In the genomic region with DNA sequence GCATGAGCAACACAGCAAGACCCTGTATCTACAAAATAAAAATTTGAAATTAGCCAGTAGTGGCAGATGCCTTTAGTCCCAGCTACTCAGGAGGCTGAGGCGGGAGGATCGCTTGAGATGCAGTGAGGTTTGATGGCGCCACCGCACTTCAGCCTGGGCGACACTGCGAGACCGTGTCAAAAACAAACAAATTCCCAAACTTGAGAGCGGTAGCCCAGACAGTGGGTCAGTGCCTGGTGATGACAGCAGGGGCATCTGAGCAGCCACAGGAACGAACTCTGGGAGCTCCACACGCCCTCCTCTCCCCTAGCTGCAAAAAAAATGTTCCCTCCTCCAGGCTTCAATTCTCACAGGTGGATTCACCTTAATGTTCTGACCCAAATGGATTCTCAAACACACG, we compare ENCODE assay signal across 19 cellular contexts. TPM values are rescaled to one million over a fixed set of nuclear protein-coding genes. Genes with fewer than 3 reads are reported as not detected.
DNase-seq lines count a peak whose midpoint lies in the region; ATAC-seq and TF ChIP-seq lines count a peak whose summit lies in the region.
"Had no signal": no experiment of that assay in that cellular context is flagged by ENCODE, and none has a peak within 500 bp of the region (broad histone marks: within the 10 kb centered on the region; RNA-seq: fewer than 3 reads in every experiment).

No MANE protein-coding gene starts in this region.

- no peak overlapping the region for H3K4me3 ChIP-seq in GM23338
- H3K4me3 ChIP-seq in ectodermal cell (ENCODE audit: insufficient read depth, low read depth, low read length), result peak overlapping the region; percentile 34
- peak overlapping the region; percentile 39 to 58 (median 54) for H3K4me3 ChIP-seq in right lobe of liver
- peak overlapping the region; percentile 33 to 49 for H3K4me3 ChIP-seq in testis
- H3K4me3 ChIP-seq: GM12878, GM23248, HAP-1, MG63, PC-9 had no signal

- TF ChIP-seq CTCF in GM23338 (conservative IDR thresholded peaks at IDR 0.05; ENCODE audit: low read depth in 2 of 2) (no peak), right lobe of liver (IDR thresholded peaks at IDR 0.05) (no peak), testis (IDR thresholded peaks at IDR 0.05) (no peak)

- no peaks in the 10 kb centered on the region for H4K20me1 ChIP-seq in GM23338 (replicated peaks; ENCODE audit: insufficient read depth)

- H3K27me3 ChIP-seq in GM23338 (ENCODE audit: insufficient read depth) (no peaks in the 10 kb centered on the region), ectodermal cell (ENCODE audit: control insufficient read depth, insufficient read depth, low read length, poor library complexity, severe bottlenecking) (peaks cover 7% of the 10 kb centered on the region), right lobe of liver (no peaks in the 10 kb centered on the region), testis (no peaks in the 10 kb centered on the region)
- H3K27me3 ChIP-seq: MG63 had no signal

- DNase-seq in GM23338 (ENCODE audit: low spot score), result no peak
- DNase-seq in right lobe of liver, result peak; percentile 21 to 37 (median 21)
- DNase-seq in testis, result no peak
- DNase-seq in cerebellar cortex (ENCODE audit: low spot score), result no peak
- DNase-seq in stimulated activated CD4-positive, alpha-beta T cell treated with anti-CD3 and anti-CD28 coated beads, Interleukin-4, amount 100 ng/mL, for 24 hours, result no peak
- no peak for DNase-seq in activated CD8-positive, alpha-beta memory T cell treated with anti-CD3 and anti-CD28 coated beads for 24 hours
- DNase-seq: CD4-positive, CD25-positive, alpha-beta regulatory T cell; DMS79; GM23248; MG63; NCI-H1417; NCI-H187; NCI-H446; PC-9; RPMI8226; SHP77 had no signal

- H3K4me1 ChIP-seq in GM23338 (ENCODE audit: insufficient read depth) (no peaks in the 10 kb centered on the region), ectodermal cell (ENCODE audit: control insufficient read depth, insufficient read depth, low read length) (no peaks in the 10 kb centered on the region), right lobe of liver (peaks cover 0 to 7% (median 0%) of the 10 kb centered on the region in 4 donors), testis (no peaks in the 10 kb centered on the region)
- H3K4me1 ChIP-seq: HAP-1 had no signal

- no peaks in the 10 kb centered on the region for H3K79me2 ChIP-seq in GM23338 (replicated peaks; ENCODE audit: insufficient read depth)

- 78 to 85% methylated on average over 11 of the region's 11 CpGs for WGBS in ectodermal cell, 2 experiments
- WGBS in right lobe of liver (ENCODE audit: insufficient coverage, low coverage, low lambda C conversion rate, missing lambda C conversion rate), result 38% methylated on average over 10 of the region's 11 CpGs
- 66 to 81% methylated on average over 11 of the region's 11 CpGs for WGBS in testis, 2 donors

- no peaks in the 10 kb centered on the region for H3K9me3 Mint-ChIP-seq in GM23338

- no peaks in the 10 kb centered on the region for H3K9me2 ChIP-seq in GM23338 (ENCODE audit: insufficient read depth)

- TF ChIP-seq POLR2A in right lobe of liver (IDR thresholded peaks at IDR 0.05), result no peak
- TF ChIP-seq POLR2A in testis (IDR thresholded peaks at IDR 0.05), result no peak

- H3K4me3 Mint-ChIP-seq in GM23338, result peak overlapping the region; percentile 34; the same call in 1 of the 3 replicates
- H3K4me3 Mint-ChIP-seq: CD4-positive, CD25-positive, alpha-beta regulatory T cell had no signal

- peak; percentile 83 for ATAC-seq in GM23338
- peak; percentile 37 to 58 (median 52) for ATAC-seq in right lobe of liver
- ATAC-seq: GM12878 had no signal

- peaks cover 10% of the 10 kb centered on the region; the same call in 1 of the 3 replicates for H3K36me3 Mint-ChIP-seq in GM23338 (ENCODE audit: low read depth)

- H3K9me3 ChIP-seq in ectodermal cell (ENCODE audit: control insufficient read depth, low read length) (no peaks in the 10 kb centered on the region), right lobe of liver (no peaks in the 10 kb centered on the region), testis (no peaks in the 10 kb centered on the region)
- H3K9me3 ChIP-seq: HAP-1, MG63 had no signal

- no peak overlapping the region for H2AFZ ChIP-seq in GM23338
- H2AFZ ChIP-seq: GM23248, PC-9 had no signal

- H3K4me1 Mint-ChIP-seq in GM23338, result no peaks in the 10 kb centered on the region; the same call in 2 of the 3 replicates

- H3K27ac ChIP-seq in GM23338 (ENCODE audit: low read depth) (no peak overlapping the region), ectodermal cell (ENCODE audit: insufficient read depth, low read depth, low read length, poor library complexity, severe bottlenecking) (no peak overlapping the region), right lobe of liver (peak overlapping the region in 2 of 3 donors; percentile 40 to 53), testis (no peak overlapping the region)
- H3K27ac ChIP-seq: GM23248, PC-9 had no signal

- no peaks in the 10 kb centered on the region for H3K27me3 Mint-ChIP-seq in GM23338 (ENCODE audit: insufficient read depth, low read depth, poor library complexity)
- H3K27me3 Mint-ChIP-seq: CD4-positive, CD25-positive, alpha-beta regulatory T cell had no signal

- no peak overlapping the region for H3K27ac Mint-ChIP-seq in GM23338
- H3K27ac Mint-ChIP-seq: CD4-positive, CD25-positive, alpha-beta regulatory T cell had no signal

- H3F3A ChIP-seq in GM23338 (replicated peaks; ENCODE audit: low read depth), result no peaks in the 10 kb centered on the region

- H3K4me2 ChIP-seq in GM23338, result no peak overlapping the region
- H3K4me2 ChIP-seq: PC-9 had no signal

- intact Hi-C loops in right lobe of liver (cut with DNase I), result no loop called here
- intact Hi-C loops in testis (cut with DNase I; ENCODE audit: low total_unique reads), result no loop called here

- H3K36me3 ChIP-seq in GM23338 (ENCODE audit: insufficient read depth) (no peaks in the 10 kb centered on the region), ectodermal cell (ENCODE audit: control insufficient read depth, insufficient read depth, low read length) (no peaks in the 10 kb centered on the region), right lobe of liver (no peaks in the 10 kb centered on the region), testis (ENCODE audit: low read depth, missing control alignments) (no peaks in the 10 kb centered on the region)
- H3K36me3 ChIP-seq: HAP-1 had no signal

TF ChIP-seq in GM23338, 12 proteins besides CTCF, POLR2A, EP300 and RAD21 (continues in another document):
- TF ChIP-seq ZNF331 (CRISPR knock-in tag; IDR thresholded peaks at IDR 0.05; ENCODE audit: low read depth) (no peak), EZH2 (IDR thresholded peaks at IDR 0.05; ENCODE audit: low read depth, unreplicated experiment) (no peak)
- TF ChIP-seq, protein P1, sequence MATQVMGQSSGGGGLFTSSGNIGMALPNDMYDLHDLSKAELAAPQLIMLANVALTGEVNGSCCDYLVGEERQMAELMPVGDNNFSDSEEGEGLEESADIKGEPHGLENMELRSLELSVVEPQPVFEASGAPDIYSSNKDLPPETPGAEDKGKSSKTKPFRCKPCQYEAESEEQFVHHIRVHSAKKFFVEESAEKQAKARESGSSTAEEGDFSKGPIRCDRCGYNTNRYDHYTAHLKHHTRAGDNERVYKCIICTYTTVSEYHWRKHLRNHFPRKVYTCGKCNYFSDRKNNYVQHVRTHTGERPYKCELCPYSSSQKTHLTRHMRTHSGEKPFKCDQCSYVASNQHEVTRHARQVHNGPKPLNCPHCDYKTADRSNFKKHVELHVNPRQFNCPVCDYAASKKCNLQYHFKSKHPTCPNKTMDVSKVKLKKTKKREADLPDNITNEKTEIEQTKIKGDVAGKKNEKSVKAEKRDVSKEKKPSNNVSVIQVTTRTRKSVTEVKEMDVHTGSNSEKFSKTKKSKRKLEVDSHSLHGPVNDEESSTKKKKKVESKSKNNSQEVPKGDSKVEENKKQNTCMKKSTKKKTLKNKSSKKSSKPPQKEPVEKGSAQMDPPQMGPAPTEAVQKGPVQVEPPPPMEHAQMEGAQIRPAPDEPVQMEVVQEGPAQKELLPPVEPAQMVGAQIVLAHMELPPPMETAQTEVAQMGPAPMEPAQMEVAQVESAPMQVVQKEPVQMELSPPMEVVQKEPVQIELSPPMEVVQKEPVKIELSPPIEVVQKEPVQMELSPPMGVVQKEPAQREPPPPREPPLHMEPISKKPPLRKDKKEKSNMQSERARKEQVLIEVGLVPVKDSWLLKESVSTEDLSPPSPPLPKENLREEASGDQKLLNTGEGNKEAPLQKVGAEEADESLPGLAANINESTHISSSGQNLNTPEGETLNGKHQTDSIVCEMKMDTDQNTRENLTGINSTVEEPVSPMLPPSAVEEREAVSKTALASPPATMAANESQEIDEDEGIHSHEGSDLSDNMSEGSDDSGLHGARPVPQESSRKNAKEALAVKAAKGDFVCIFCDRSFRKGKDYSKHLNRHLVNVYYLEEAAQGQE (IDR thresholded peaks at IDR 0.05; ENCODE audit: unreplicated experiment), result no peak

RNA-seq across cellular contexts. Expression of a gene that starts 14.1 kb away (rescaled TPM):
- 7.3 and 8.5 TPM in 2 replicates for total RNA-seq in GM23338 (2014; rRNA removed; shearing (Covaris generic))
- 1.3 and 1.4 TPM in 2 replicates for polyA plus RNA-seq in GM23338 (2016; fragmentation: Nextera tagmentation; extraction: Ambion mirVana)
- polyA plus RNA-seq in ectodermal cell (2013, experiment 1 of 4), result 5.5 TPM
- polyA plus RNA-seq in ectodermal cell (2013, experiment 2 of 4), result 6.3 TPM
- polyA plus RNA-seq in ectodermal cell (2013, experiment 3 of 4), result 3.0 TPM
- polyA plus RNA-seq in ectodermal cell (2013, experiment 4 of 4), result 4.1 TPM
- 1 to 10 TPM; 3.6 to 7.0 (median 4.3) TPM for total RNA-seq in right lobe of liver
- 10 to 100 TPM in 1 of 2 donors, 1 to 10 TPM in 1; 6.6 to 10.4 TPM for total RNA-seq in testis
- 2.5 TPM for polyA plus RNA-seq in testis (ENCODE audit: insufficient read depth, low read depth, low replicate concordance)

RNA-seq across cellular contexts. Expression of a gene that starts 14.2 kb away (rescaled TPM):
- 15.3 TPM in 2 replicates for total RNA-seq in GM23338 (2014; rRNA removed; shearing (Covaris generic))
- polyA plus RNA-seq in GM23338 (2016; fragmentation: Nextera tagmentation; extraction: Ambion mirVana), result 9.8 and 12.2 TPM in 2 replicates
- 21.5 TPM for polyA plus RNA-seq in ectodermal cell (2013, experiment 1 of 4)
- polyA plus RNA-seq in ectodermal cell (2013, experiment 2 of 4), result 19.7 TPM
- 15.6 TPM for polyA plus RNA-seq in ectodermal cell (2013, experiment 3 of 4)
- 15.7 TPM for polyA plus RNA-seq in ectodermal cell (2013, experiment 4 of 4)
- 10 to 100 TPM in 1 of 6 experiments, 1 to 10 TPM in 5; 5.5 to 10.7 (median 7.8) TPM for total RNA-seq in right lobe of liver
- total RNA-seq in testis, result 10 to 100 TPM; 16.1 to 17.2 TPM
- polyA plus RNA-seq in testis (ENCODE audit: insufficient read depth, low read depth, low replicate concordance), result 9.3 TPM

RNA-seq across cellular contexts. Expression of a gene that starts 45.2 kb away (rescaled TPM):
- 8.6 and 8.9 TPM in 2 replicates for total RNA-seq in GM23338 (2014; rRNA removed; shearing (Covaris generic))
- polyA plus RNA-seq in GM23338 (2016; fragmentation: Nextera tagmentation; extraction: Ambion mirVana), result 5.8 and 7.1 TPM in 2 replicates
- 9.6 TPM for polyA plus RNA-seq in ectodermal cell (2013, experiment 1 of 4)
- 10.6 TPM for polyA plus RNA-seq in ectodermal cell (2013, experiment 2 of 4)
- 9.2 TPM for polyA plus RNA-seq in ectodermal cell (2013, experiment 3 of 4)
- polyA plus RNA-seq in ectodermal cell (2013, experiment 4 of 4), result 8.9 TPM
- total RNA-seq in right lobe of liver, result 1 to 10 TPM; 3.1 to 8.1 (median 5.3) TPM
- 10 to 100 TPM; 10.7 to 18.0 TPM for total RNA-seq in testis
- 4.6 TPM for polyA plus RNA-seq in testis (ENCODE audit: insufficient read depth, low read depth, low replicate concordance)

Comparison
In these comparisons a context has a peak if more than half of its experiments do, and no peak if none do; other contexts are left out.
1. DNase-seq: peak in right lobe of liver (3 of 3); none in GM23338 (single experiment), testis (single experiment), cerebellar cortex (single experiment), stimulated activated CD4-positive, alpha-beta T cell treated with anti-CD3 and anti-CD28 coated beads, Interleukin-4, amount 100 ng/mL, for 24 hours (single experiment) and activated CD8-positive, alpha-beta memory T cell treated with anti-CD3 and anti-CD28 coated beads for 24 hours (single experiment).
2. H3K27ac ChIP-seq: peak in right lobe of liver (2 of 3); none in GM23338 (single experiment), ectodermal cell (single experiment) and testis (0 of 2).